8 cellular contexts compared by ENCODE assay signal in genomic region chr5:148791334-148791667, GRCh38. TPM values are rescaled to one million over a fixed set of nuclear protein-coding genes. Genes with fewer than 3 reads are reported as not detected.
A peak's percentile ranks its signal among the peaks of the same experiment; 100 is the strongest.
DNase-seq lines count a peak whose midpoint lies in the region; ATAC-seq and TF ChIP-seq lines count a peak whose summit lies in the region.

No MANE protein-coding gene starts in this region.

- H3K27ac ChIP-seq in naive thymus-derived CD4-positive, alpha-beta T cell (ENCODE audit: low read depth, low read length) = no peak overlapping the region

- no peak overlapping the region for H3K4me3 ChIP-seq in NB4 (ENCODE audit: low read depth, low read length)
- no peak overlapping the region for H3K4me3 ChIP-seq in naive thymus-derived CD4-positive, alpha-beta T cell (ENCODE audit: low read length)

- H3K4me3 Mint-ChIP-seq in naive thymus-derived CD4-positive, alpha-beta T cell = no peak overlapping the region

- H3K27ac Mint-ChIP-seq in naive thymus-derived CD4-positive, alpha-beta T cell = no peak overlapping the region

- peaks cover 0 to 24% (median 0%) of the 10 kb centered on the region in 7 donors for H3K4me1 Mint-ChIP-seq in naive thymus-derived CD4-positive, alpha-beta T cell

- no peaks in the 10 kb centered on the region for H3K36me3 Mint-ChIP-seq in naive thymus-derived CD4-positive, alpha-beta T cell

- peaks cover 4 to 26% (median 5%) of the 10 kb centered on the region in 5 donors for H3K27me3 Mint-ChIP-seq in naive thymus-derived CD4-positive, alpha-beta T cell

- intact Hi-C loops in naive thymus-derived CD4-positive, alpha-beta T cell (cut with micrococcal nuclease) = no loop called here

- H3K4me1 ChIP-seq in naive thymus-derived CD4-positive, alpha-beta T cell (ENCODE audit: control insufficient read depth in 2 of 2, insufficient read depth in 2 of 2, low read length in 2 of 2) = no peaks in the 10 kb centered on the region

- no peaks in the 10 kb centered on the region for H3K36me3 ChIP-seq in naive thymus-derived CD4-positive, alpha-beta T cell (ENCODE audit: control insufficient read depth in 2 of 3, insufficient read depth in 3 of 3, low read length in 3 of 3)

- peak; percentile 94 for ATAC-seq in HG02588 (IDR thresholded peaks at IDR 0.05; ENCODE audit: unreplicated experiment)
- peak; percentile 60 for ATAC-seq in naive thymus-derived CD4-positive, alpha-beta T cell

- TF ChIP-seq POLR2A in NB4 (IDR thresholded peaks at IDR 0.05; ENCODE audit: extremely low read depth, insufficient read length) = no peak

- CTCF ChIA-PET in naive thymus-derived CD4-positive, alpha-beta T cell (lab: Charles Lee) = interaction anchor here (1.0 kb wide), 1 partner anchor 60 kb away, joined by 3 read pairs; no protein-coding TSS in a partner anchor

- H3K9me3 ChIP-seq in naive thymus-derived CD4-positive, alpha-beta T cell (ENCODE audit: control insufficient read depth in 2 of 3, low read length in 3 of 3) = no peaks in the 10 kb centered on the region

- H3K9me3 Mint-ChIP-seq in naive thymus-derived CD4-positive, alpha-beta T cell = no peaks in the 10 kb centered on the region

- no peaks in the 10 kb centered on the region for H3K27me3 ChIP-seq in naive thymus-derived CD4-positive, alpha-beta T cell (ENCODE audit: control insufficient read depth in 2 of 2, insufficient read depth in 2 of 2, low read length in 2 of 2)

- POLR2A ChIA-PET in naive thymus-derived CD4-positive, alpha-beta T cell (lab: Charles Lee) = no interaction called here

- DNase-seq in SIG-M5 treated with dmso at 0.1 percent for 504 hours (lab: John Stamatoyannopoulos, UW; ENCODE audit: unreplicated experiment) (peak; percentile 60), SIG-M5 (lab: John Stamatoyannopoulos, UW) (no peak), NB4 (ENCODE audit: low read depth) (peak; percentile 60), NCI-H1105 treated with DMSO at 0.1 percent for 48 hours (lab: John Stamatoyannopoulos, UW) (no peak)
- DNase-seq in naive thymus-derived CD4-positive, alpha-beta T cell = peak in 1 of 9 donors; percentile 65
- no peak for DNase-seq in stimulated activated naive CD4-positive, alpha-beta T cell treated with Interleukin-2 at 50 U/mL for 16 hours (lab: John Stamatoyannopoulos, UW)
- no peak for DNase-seq in effector CD8-positive, alpha-beta T cell (lab: John Stamatoyannopoulos, UW)

- no peak for TF ChIP-seq CTCF in NB4 (IDR thresholded peaks at IDR 0.05; ENCODE audit: low read depth, low read length)

RNA-seq across cellular contexts. Expression of gene ADRB2, which starts 35.1 kb away (rescaled TPM):
- 10 to 100 TPM in 1 of 5 experiments, 1 to 10 TPM in 3, under 1 TPM in 1; 0.36 to 14.4 (median 1.3) TPM for total RNA-seq in naive thymus-derived CD4-positive, alpha-beta T cell
- polyA plus RNA-seq in naive thymus-derived CD4-positive, alpha-beta T cell = under 1 TPM; 0.21 to 0.25 TPM

Comparison
In these comparisons a context has a peak if more than half of its experiments do, and no peak if none do; other contexts are left out.
1. DNase-seq: peak in SIG-M5 treated with dmso at 0.1 percent for 504 hours (single experiment) and NB4 (single experiment); none in SIG-M5 (single experiment), stimulated activated naive CD4-positive, alpha-beta T cell treated with Interleukin-2 at 50 U/mL for 16 hours (single experiment), effector CD8-positive, alpha-beta T cell (single experiment) and NCI-H1105 treated with DMSO at 0.1 percent for 48 hours (single experiment).